Comparison of ENCODE assay signal across 1 cellular context in genomic region chr6:104958178-104958520, GRCh38.
TF ChIP-seq lines count a peak whose summit lies in the region.

No MANE protein-coding gene starts in this region.

TF ChIP-seq in WTC11, 78 proteins besides CTCF, POLR2A, EP300 and RAD21 (continued from another document):
- TF ChIP-seq, protein P1, sequence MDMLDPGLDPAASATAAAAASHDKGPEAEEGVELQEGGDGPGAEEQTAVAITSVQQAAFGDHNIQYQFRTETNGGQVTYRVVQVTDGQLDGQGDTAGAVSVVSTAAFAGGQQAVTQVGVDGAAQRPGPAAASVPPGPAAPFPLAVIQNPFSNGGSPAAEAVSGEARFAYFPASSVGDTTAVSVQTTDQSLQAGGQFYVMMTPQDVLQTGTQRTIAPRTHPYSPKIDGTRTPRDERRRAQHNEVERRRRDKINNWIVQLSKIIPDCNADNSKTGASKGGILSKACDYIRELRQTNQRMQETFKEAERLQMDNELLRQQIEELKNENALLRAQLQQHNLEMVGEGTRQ (CRISPR knock-in tag; IDR thresholded peaks at IDR 0.05): no peak
- TF ChIP-seq CBFB (CRISPR knock-in tag; IDR thresholded peaks at IDR 0.05; ENCODE audit: low read depth) (no peak), ZNF219 (CRISPR knock-in tag; IDR thresholded peaks at IDR 0.05; ENCODE audit: borderline replicate concordance) (no peak), PRRX2 (CRISPR knock-in tag; IDR thresholded peaks at IDR 0.05) (no peak), E2F4 (CRISPR knock-in tag; IDR thresholded peaks at IDR 0.05; ENCODE audit: borderline replicate concordance, low read depth) (no peak)
- TF ChIP-seq, protein P2, sequence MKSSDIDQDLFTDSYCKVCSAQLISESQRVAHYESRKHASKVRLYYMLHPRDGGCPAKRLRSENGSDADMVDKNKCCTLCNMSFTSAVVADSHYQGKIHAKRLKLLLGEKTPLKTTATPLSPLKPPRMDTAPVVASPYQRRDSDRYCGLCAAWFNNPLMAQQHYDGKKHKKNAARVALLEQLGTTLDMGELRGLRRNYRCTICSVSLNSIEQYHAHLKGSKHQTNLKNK (CRISPR knock-in tag; IDR thresholded peaks at IDR 0.05): no peak
